In the genomic region with DNA sequence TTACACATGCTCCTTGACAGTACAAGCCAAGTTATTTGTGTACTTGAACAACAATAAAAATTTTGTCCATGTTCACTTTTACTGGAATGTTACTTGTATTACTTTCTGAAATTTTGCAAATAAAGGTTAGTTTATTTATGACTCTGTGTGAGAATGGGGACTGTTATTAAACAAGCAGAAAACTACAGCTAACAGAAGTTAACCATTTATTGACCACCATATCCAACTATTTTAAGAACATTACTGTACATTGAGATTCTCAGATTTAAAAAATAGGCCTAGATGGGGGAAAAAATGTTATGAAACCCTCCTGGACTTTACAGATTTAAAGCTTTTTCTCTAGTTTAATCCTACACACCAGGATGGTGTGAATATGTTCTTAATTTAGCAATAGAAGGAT, we compare ENCODE assay signal across 17 cellular contexts. TPM values are rescaled to one million over a fixed set of nuclear protein-coding genes. Genes with fewer than 3 reads are reported as not detected.
DNase-seq lines count a peak whose midpoint lies in the region; ATAC-seq, FAIRE-seq and TF ChIP-seq lines count a peak whose summit lies in the region.
"Had no signal": no experiment of that assay in that cellular context is flagged by ENCODE, and none has a peak within 500 bp of the region (broad histone marks: within the 10 kb centered on the region; RNA-seq: fewer than 3 reads in every experiment).

No MANE protein-coding gene starts in this region.

- ATAC-seq in HG02798 (IDR thresholded peaks at IDR 0.05; ENCODE audit: poor library complexity, unreplicated experiment): no peak
- ATAC-seq: left ventricle myocardium superior, upper lobe of right lung had no signal

- TF ChIP-seq POLR2A in GM12891 (IDR thresholded peaks at IDR 0.05; ENCODE audit: low read depth, low read length): no peak

- no peak overlapping the region for H3K27ac Mint-ChIP-seq in activated CD4-positive, alpha-beta T cell treated with anti-CD3 and anti-CD28 coated beads, Interleukin-2, amount 10 ng/mL, durations not matched to agents 24 days and 14 days

- H3K4me1 ChIP-seq in MM.1S (ENCODE audit: low read length) (peaks cover 22% of the 10 kb centered on the region), duodenal mucosa (ENCODE audit: control insufficient read depth in 1 of 2, insufficient read depth in 2 of 2, low read length in 2 of 2) (peaks cover 21 to 24% of the 10 kb centered on the region in 2 donors), parathyroid adenoma (peaks cover 4% of the 10 kb centered on the region)

- H3K4me3 ChIP-seq in MM.1S (ENCODE audit: low read length) (peak overlapping the region; percentile 82), duodenal mucosa (ENCODE audit: low read depth in 1 of 2, low read length in 2 of 2) (peak overlapping the region; percentile 86 to 94), parathyroid adenoma (ENCODE audit: low read depth, low read length) (no peak overlapping the region)

- no peak for FAIRE-seq in GM12891 (lab: Jason Lieb, UNC)
- FAIRE-seq: A204.1, D721Med had no signal

- H3K4me2 ChIP-seq in MM.1S (ENCODE audit: low read depth, low read length) (peak overlapping the region; percentile 75), parathyroid adenoma (ENCODE audit: low read length) (peak overlapping the region; percentile 81)

- H3K79me2 ChIP-seq in MM.1S (ENCODE audit: low read length) (peaks cover 51% of the 10 kb centered on the region), parathyroid adenoma (peaks cover 3% of the 10 kb centered on the region)

- intact Hi-C loops in activated CD4-positive, alpha-beta T cell treated with anti-CD3 and anti-CD28 coated beads, Interleukin-2, amount 10 ng/mL, durations not matched to agents 24 days and 14 days (cut with micrococcal nuclease): loop anchor here (2.0 to 10.0 kb wide), 3 partner anchors 50 to 493 kb away; a partner anchor contains a TSS

- no peaks in the 10 kb centered on the region for H3K9me2 ChIP-seq in MM.1S (replicated peaks; ENCODE audit: insufficient read depth, low read length)

- H3K36me3 Mint-ChIP-seq in activated CD4-positive, alpha-beta T cell treated with anti-CD3 and anti-CD28 coated beads, Interleukin-2, amount 10 ng/mL, durations not matched to agents 24 days and 14 days (ENCODE audit: low read depth): peaks cover 13% of the 10 kb centered on the region

- H3F3A ChIP-seq in MM.1S (ENCODE audit: insufficient read depth, low read length): peaks cover 20% of the 10 kb centered on the region

- no peaks in the 10 kb centered on the region for H3K27me3 ChIP-seq in MM.1S (replicated peaks; ENCODE audit: insufficient read depth, low read length)
- no peaks in the 10 kb centered on the region for H3K27me3 ChIP-seq in duodenal mucosa (ENCODE audit: control insufficient read depth in 1 of 2, insufficient read depth in 2 of 2, low read length in 2 of 2)
- H3K27me3 ChIP-seq in parathyroid adenoma (ENCODE audit: control insufficient read depth, insufficient read depth, low read length): no peaks in the 10 kb centered on the region
- H3K27me3 ChIP-seq: neutrophil, upper lobe of right lung had no signal

- no peak overlapping the region for H3K27ac ChIP-seq in MM.1S (ENCODE audit: low read length)
- no peak overlapping the region for H3K27ac ChIP-seq in duodenal mucosa (ENCODE audit: low read depth, low read length)
- H3K27ac ChIP-seq in parathyroid adenoma: no peak overlapping the region
- H3K27ac ChIP-seq: upper lobe of right lung had no signal

- H3K9me3 Mint-ChIP-seq in activated CD4-positive, alpha-beta T cell treated with anti-CD3 and anti-CD28 coated beads, Interleukin-2, amount 10 ng/mL, durations not matched to agents 24 days and 14 days: no peaks in the 10 kb centered on the region

- TF ChIP-seq CTCF in MM.1S (IDR thresholded peaks at IDR 0.05; ENCODE audit: low read length) (no peak), parathyroid adenoma (IDR thresholded peaks at IDR 0.05) (no peak)

- H2AFZ ChIP-seq in MM.1S (ENCODE audit: low read length): no peak overlapping the region
- no peak overlapping the region for H2AFZ ChIP-seq in parathyroid adenoma

- H3K9ac ChIP-seq in MM.1S (ENCODE audit: low read length): peak overlapping the region; percentile 85; the same call in 1 of the 2 replicates
- no peak overlapping the region for H3K9ac ChIP-seq in duodenal mucosa (ENCODE audit: low read depth in 1 of 2, low read length in 2 of 2)
- no peak overlapping the region for H3K9ac ChIP-seq in parathyroid adenoma

- H4K20me1 ChIP-seq in MM.1S (ENCODE audit: insufficient read depth, low read length): no peaks in the 10 kb centered on the region

- H3K27me3 Mint-ChIP-seq in activated CD4-positive, alpha-beta T cell treated with anti-CD3 and anti-CD28 coated beads, Interleukin-2, amount 10 ng/mL, durations not matched to agents 24 days and 14 days: peaks cover 9% of the 10 kb centered on the region

- peaks cover 20% of the 10 kb centered on the region for H3K4me1 Mint-ChIP-seq in activated CD4-positive, alpha-beta T cell treated with anti-CD3 and anti-CD28 coated beads, Interleukin-2, amount 10 ng/mL, durations not matched to agents 24 days and 14 days

- no peaks in the 10 kb centered on the region for H3K9me3 ChIP-seq in MM.1S (replicated peaks; ENCODE audit: insufficient read depth, low read length)
- no peaks in the 10 kb centered on the region for H3K9me3 ChIP-seq in duodenal mucosa (ENCODE audit: control insufficient read depth in 1 of 2, low read length in 2 of 2)
- no peaks in the 10 kb centered on the region for H3K9me3 ChIP-seq in parathyroid adenoma (ENCODE audit: control insufficient read depth, low read length)
- H3K9me3 ChIP-seq: neutrophil, upper lobe of right lung had no signal

- H3K4me3 Mint-ChIP-seq in activated CD4-positive, alpha-beta T cell treated with anti-CD3 and anti-CD28 coated beads, Interleukin-2, amount 10 ng/mL, durations not matched to agents 24 days and 14 days: peak overlapping the region; percentile 26

- no peak for DNase-seq in activated CD4-positive, alpha-beta T cell treated with anti-CD3 and anti-CD28 coated beads, Interleukin-2, amount 10 ng/mL, durations not matched to agents 24 days and 14 days
- DNase-seq in activated CD4-positive, alpha-beta T cell treated with anti-CD3 and anti-CD28 coated beads for 1 hour: no peak
- DNase-seq in MM.1S (no peak), GM12891 (ENCODE audit: insufficient read length, low spot score) (no peak), DMS 273 treated with DMSO at 0.1 percent for 48 hours (lab: John Stamatoyannopoulos, UW) (no peak)
- DNase-seq: activated gamma-delta T cell; left ventricle myocardium superior; NCI-H2081; NK-92 treated with Interleukin-12 subunit alpha and Interleukin-12 subunit beta, amount 100 ng/mL, for 24 hours; stimulated activated CD4-positive, alpha-beta T cell treated with anti-CD3 and anti-CD28 coated beads, Interleukin-15, amount 100 ng/mL, for 24 hours; upper lobe of right lung had no signal

- peaks cover 6% of the 10 kb centered on the region; the same call in 1 of the 2 replicates for H3K36me3 ChIP-seq in MM.1S (replicated peaks; ENCODE audit: insufficient read depth, low read length)
- H3K36me3 ChIP-seq in duodenal mucosa (ENCODE audit: control insufficient read depth in 1 of 2, insufficient read depth in 2 of 2, low read length in 2 of 2): peaks cover 8 to 17% of the 10 kb centered on the region in 2 donors
- no peaks in the 10 kb centered on the region for H3K36me3 ChIP-seq in parathyroid adenoma (ENCODE audit: control insufficient read depth, insufficient read depth, low read length)

TF ChIP-seq in GM12891, 5 proteins besides CTCF, POLR2A, EP300 and RAD21:
- TF ChIP-seq TAF1 (IDR thresholded peaks at IDR 0.05; ENCODE audit: low read depth, low read length): no peak
TF ChIP-seq in GM12891: peak in this region for 0.

RNA-seq across cellular contexts. Expression of a gene that starts 1.8 kb away (rescaled TPM):
- total RNA-seq in activated CD4-positive, alpha-beta T cell treated with anti-CD3 and anti-CD28 coated beads, Interleukin-2, amount 10 ng/mL, durations not matched to agents 24 days and 14 days: 32.0 and 33.3 TPM in 2 replicates
- polyA plus RNA-seq in GM12891 (2012; ENCODE audit: low read depth, missing spikeins): 6.9 TPM
